ENCODE assay signal across 1 cellular context in genomic region chr16:74999683-75000480, GRCh38.
TF ChIP-seq lines count a peak whose summit lies in the region.

No MANE protein-coding gene starts in this region.

TF ChIP-seq in K562, 482 proteins besides CTCF, POLR2A, EP300 and RAD21 (continued from another document):
- TF ChIP-seq ETS1 (conservative IDR thresholded peaks at IDR 0.05; ENCODE audit: control insufficient read depth, low read depth, low read length) (no peak), CREBBP (IDR thresholded peaks at IDR 0.05; ENCODE audit: low read depth, low read length) (no peak), ADNP (tag; IDR thresholded peaks at IDR 0.05) (no peak), CSDE1 (IDR thresholded peaks at IDR 0.05) (peak in 1 of 2 experiments; percentile 58; a peak in 1 of 4 replicates), DIDO1 (tag; IDR thresholded peaks at IDR 0.05; ENCODE audit: low read depth) (no peak), ZNF518B (CRISPR knock-in tag; IDR thresholded peaks at IDR 0.05) (no peak), ZBTB1 (CRISPR knock-in tag; IDR thresholded peaks at IDR 0.05; ENCODE audit: borderline replicate concordance, low read depth) (no peak), CBX2 (IDR thresholded peaks at IDR 0.05; ENCODE audit: insufficient read depth, low read length, poor library complexity, severe bottlenecking) (no peak), CEBPB (tag; IDR thresholded peaks at IDR 0.05) (no peak), BRF2 (IDR thresholded peaks at IDR 0.05; ENCODE audit: borderline replicate concordance, insufficient read depth, insufficient read length) (no peak), NCOA4 (IDR thresholded peaks at IDR 0.05; ENCODE audit: partially characterized antibody) (no peak), FOXK1 (CRISPR knock-in tag; IDR thresholded peaks at IDR 0.05; ENCODE audit: borderline replicate concordance) (no peak), ARID3A (IDR thresholded peaks at IDR 0.05; ENCODE audit: borderline replicate concordance, low read depth, low read length) (no peak), LARP7 (IDR thresholded peaks at IDR 0.05) (no peak), ATF2 (CRISPR knock-in tag; IDR thresholded peaks at IDR 0.05) (no peak), ATF6 (CRISPR knock-in tag; IDR thresholded peaks at IDR 0.05) (0 out of 2 replicates have a peak, but pooled peaks have one; percentile 51), ZNF436 (CRISPR knock-in tag; IDR thresholded peaks at IDR 0.05) (no peak), ZBTB26 (CRISPR knock-in tag; IDR thresholded peaks at IDR 0.05) (no peak), ZBTB40 (IDR thresholded peaks at IDR 0.05) (no peak), ZBTB40 (CRISPR knock-in tag; IDR thresholded peaks at IDR 0.05) (no peak)
